1 cellular context compared by ENCODE assay signal in the genomic region with DNA sequence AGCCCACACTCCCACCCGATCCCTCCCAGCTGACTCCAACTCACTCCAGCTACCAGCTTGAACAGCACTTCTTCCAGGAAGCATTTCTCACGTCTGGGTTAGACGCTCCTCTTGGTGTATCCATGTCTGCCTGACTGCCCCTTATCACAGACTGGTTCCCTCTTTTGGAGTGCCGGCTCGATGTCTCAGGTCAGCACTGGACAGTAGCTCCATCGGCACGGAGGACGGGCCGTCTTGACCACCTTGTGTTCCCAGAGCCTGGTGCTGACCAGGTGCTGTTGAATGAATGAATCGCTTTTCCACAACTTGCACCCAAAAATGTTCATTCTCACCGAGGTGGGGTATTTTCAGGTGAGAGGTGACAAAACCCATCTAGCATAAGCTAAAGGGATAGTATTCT.
TF ChIP-seq lines count a peak whose summit lies in the region.

No MANE protein-coding gene starts in this region.

TF ChIP-seq in A549, 52 proteins besides CTCF, POLR2A, EP300 and RAD21 (continued from another document):
- TF ChIP-seq, protein P1, sequence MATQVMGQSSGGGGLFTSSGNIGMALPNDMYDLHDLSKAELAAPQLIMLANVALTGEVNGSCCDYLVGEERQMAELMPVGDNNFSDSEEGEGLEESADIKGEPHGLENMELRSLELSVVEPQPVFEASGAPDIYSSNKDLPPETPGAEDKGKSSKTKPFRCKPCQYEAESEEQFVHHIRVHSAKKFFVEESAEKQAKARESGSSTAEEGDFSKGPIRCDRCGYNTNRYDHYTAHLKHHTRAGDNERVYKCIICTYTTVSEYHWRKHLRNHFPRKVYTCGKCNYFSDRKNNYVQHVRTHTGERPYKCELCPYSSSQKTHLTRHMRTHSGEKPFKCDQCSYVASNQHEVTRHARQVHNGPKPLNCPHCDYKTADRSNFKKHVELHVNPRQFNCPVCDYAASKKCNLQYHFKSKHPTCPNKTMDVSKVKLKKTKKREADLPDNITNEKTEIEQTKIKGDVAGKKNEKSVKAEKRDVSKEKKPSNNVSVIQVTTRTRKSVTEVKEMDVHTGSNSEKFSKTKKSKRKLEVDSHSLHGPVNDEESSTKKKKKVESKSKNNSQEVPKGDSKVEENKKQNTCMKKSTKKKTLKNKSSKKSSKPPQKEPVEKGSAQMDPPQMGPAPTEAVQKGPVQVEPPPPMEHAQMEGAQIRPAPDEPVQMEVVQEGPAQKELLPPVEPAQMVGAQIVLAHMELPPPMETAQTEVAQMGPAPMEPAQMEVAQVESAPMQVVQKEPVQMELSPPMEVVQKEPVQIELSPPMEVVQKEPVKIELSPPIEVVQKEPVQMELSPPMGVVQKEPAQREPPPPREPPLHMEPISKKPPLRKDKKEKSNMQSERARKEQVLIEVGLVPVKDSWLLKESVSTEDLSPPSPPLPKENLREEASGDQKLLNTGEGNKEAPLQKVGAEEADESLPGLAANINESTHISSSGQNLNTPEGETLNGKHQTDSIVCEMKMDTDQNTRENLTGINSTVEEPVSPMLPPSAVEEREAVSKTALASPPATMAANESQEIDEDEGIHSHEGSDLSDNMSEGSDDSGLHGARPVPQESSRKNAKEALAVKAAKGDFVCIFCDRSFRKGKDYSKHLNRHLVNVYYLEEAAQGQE (IDR thresholded peaks at IDR 0.05), result 0 out of 2 replicates have a peak, but pooled peaks have one; percentile 13
- TF ChIP-seq CHD2 (IDR thresholded peaks at IDR 0.05; ENCODE audit: low read length, partially characterized antibody), result no peak
